In the genomic region with DNA sequence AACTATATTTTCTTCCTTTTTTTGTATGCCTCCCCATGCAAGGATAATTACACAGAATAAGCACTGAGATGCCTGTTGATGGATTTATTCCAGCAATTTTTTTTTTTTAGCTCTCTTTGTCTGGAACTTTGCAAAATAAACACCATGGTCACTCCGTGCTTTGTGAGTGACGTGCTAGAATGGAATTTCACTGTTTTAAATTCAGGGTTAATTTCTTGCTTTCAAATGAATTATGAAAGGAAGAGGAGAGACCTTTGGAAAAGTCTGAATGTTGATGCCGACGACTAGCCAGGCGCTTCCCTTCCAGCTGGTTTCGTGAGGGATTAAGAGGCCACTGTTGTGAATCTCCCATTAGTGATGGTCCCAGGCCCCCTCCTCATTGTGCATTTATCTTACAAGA, we compare ENCODE assay signal across 35 cellular contexts.
DNase-seq lines count a peak whose midpoint lies in the region; ATAC-seq, FAIRE-seq and TF ChIP-seq lines count a peak whose summit lies in the region.
"Had no signal": no experiment of that assay in that cellular context is flagged by ENCODE, and none has a peak within 500 bp of the region (broad histone marks: within the 10 kb centered on the region; RNA-seq: fewer than 3 reads in every experiment).

No MANE protein-coding gene starts in this region.

- H3K27ac ChIP-seq in coronary artery, result no peak overlapping the region
- H3K27ac ChIP-seq in skeletal muscle tissue (ENCODE audit: low read depth, low read length), result peak overlapping the region; percentile 44
- no peak overlapping the region for H3K27ac ChIP-seq in dorsolateral prefrontal cortex
- H3K27ac ChIP-seq: cardiac muscle cell, hepatocyte, tibial nerve had no signal

- H3K36me3 ChIP-seq in skeletal muscle tissue (ENCODE audit: control insufficient read depth in 3 of 3, insufficient read depth in 3 of 3, low read length in 3 of 3), result no peaks in the 10 kb centered on the region
- H3K36me3 ChIP-seq: cardiac muscle cell, tibial nerve had no signal

- H3K4me1 ChIP-seq in skeletal muscle tissue (ENCODE audit: control insufficient read depth in 3 of 3, insufficient read depth in 3 of 3, low read length in 3 of 3), result peaks cover 3 to 25% (median 18%) of the 10 kb centered on the region in 3 donors

- intact Hi-C loops in dorsolateral prefrontal cortex (cut with DNase I), result no loop called here

- no peak overlapping the region for H3K9ac ChIP-seq in skeletal muscle tissue (ENCODE audit: low read depth in 1 of 3, low read length in 3 of 3)

- DNase-seq in M059J (ENCODE audit: low read depth) (peak; percentile 5), coronary artery (ENCODE audit: low spot score) (no peak), myocyte (ENCODE audit: low read depth) (peak; percentile 47), HTR-8/SVneo (ENCODE audit: insufficient read length, low spot score) (no peak), dorsolateral prefrontal cortex (no peak), HUDEP-2 (lab: John Stamatoyannopoulos, UW; ENCODE audit: unreplicated experiment in 76 of 76) (no peak)
- DNase-seq: ACHN; activated CD4-positive, alpha-beta T cell treated with anti-CD3 and anti-CD28 coated beads for 4 hours; activated CD8-positive, alpha-beta memory T cell treated with anti-CD3 and anti-CD28 coated beads for 24 hours; activated T-cell treated with anti-CD3 and anti-CD28 coated beads for 4 hours; amniotic stem cell; cortex of kidney; DMS 273 treated with DMSO at 0.1 percent for 48 hours; EL; foreskin melanocyte; Kasumi-1; left cardiac atrium; NCI-H1048; NCI-H2107; NCI-H446; NCI-H748 treated with DMSO at 0.1 percent for 48 hours; posterior cingulate gyrus; right cardiac atrium; SIG-M5; stimulated activated CD8-positive, alpha-beta memory T cell treated with anti-CD3 and anti-CD28 coated beads, Interleukin-4, amount 100 ng/mL, for 48 hours; SW 1271 had no signal

- TF ChIP-seq CTCF in coronary artery (IDR thresholded peaks at IDR 0.05), result no peak
- no peak for TF ChIP-seq CTCF in dorsolateral prefrontal cortex (IDR thresholded peaks at IDR 0.05 in 54 of 56, conservative IDR thresholded peaks at IDR 0.05 in 2 of 56; ENCODE audit: low read depth in 1 of 56, partially characterized antibody in 56 of 56)

- FAIRE-seq in HTR-8/SVneo (lab: Jason Lieb, UNC), result no peak
- FAIRE-seq: GM12878, GM19239, H1, RCC 7860 had no signal

- no peak for ATAC-seq in GM21447 (IDR thresholded peaks at IDR 0.05; ENCODE audit: unreplicated experiment)
- ATAC-seq: GM12878, left cardiac atrium, right cardiac atrium had no signal

- H3K9me3 ChIP-seq in skeletal muscle tissue (ENCODE audit: control insufficient read depth in 3 of 3, low read length in 3 of 3), result no peaks in the 10 kb centered on the region

- H3K27me3 ChIP-seq in skeletal muscle tissue (ENCODE audit: control insufficient read depth in 3 of 3, insufficient read depth in 3 of 3, low read length in 3 of 3) (no peaks in the 10 kb centered on the region), dorsolateral prefrontal cortex (no peaks in the 10 kb centered on the region)
- H3K27me3 ChIP-seq: cardiac muscle cell, hepatocyte, tibial nerve had no signal

- H3K4me3 ChIP-seq in coronary artery (peak overlapping the region; percentile 35), skeletal muscle tissue (ENCODE audit: low read length in 3 of 3) (no peak overlapping the region), dorsolateral prefrontal cortex (no peak overlapping the region)
- H3K4me3 ChIP-seq: cardiac muscle cell, GM12878, hepatocyte, tibial nerve had no signal

Comparison
In these comparisons a context has a peak if more than half of its experiments do, and no peak if none do; other contexts are left out.
1. DNase-seq: peak in M059J (single experiment) and myocyte (single experiment); none in coronary artery (single experiment), HTR-8/SVneo (single experiment), dorsolateral prefrontal cortex (0 of 10) and HUDEP-2 (0 of 76).